In the genomic region with DNA sequence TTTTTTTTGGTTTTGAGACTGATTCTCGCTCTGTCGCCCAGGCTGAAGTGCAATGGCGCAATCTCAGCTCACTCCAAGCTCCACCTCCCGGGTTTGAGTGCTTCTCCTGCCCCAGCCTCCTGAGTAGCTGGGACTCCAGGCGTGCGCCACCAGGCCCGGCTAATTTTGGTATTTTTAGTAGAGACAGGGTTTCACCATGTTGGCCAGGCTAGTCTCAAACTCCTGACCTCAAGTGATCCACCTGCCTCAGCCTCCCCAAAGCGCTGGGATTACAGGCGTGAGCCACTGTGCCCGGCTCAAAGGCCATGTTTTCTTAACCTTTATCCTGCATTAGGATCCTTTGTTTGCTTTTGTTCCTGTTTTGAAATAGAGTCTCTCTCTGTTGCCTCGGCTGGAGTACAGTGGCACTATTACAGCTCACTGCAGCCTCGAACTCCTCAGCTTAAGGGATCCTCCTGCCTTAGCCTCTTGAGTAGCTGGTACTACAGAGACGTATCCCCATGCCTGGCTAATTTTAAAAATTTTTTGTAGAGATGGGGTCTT, we compare ENCODE assay signal across 16 cellular contexts. TPM values are rescaled to one million over a fixed set of nuclear protein-coding genes. Genes with fewer than 3 reads are reported as not detected.
DNase-seq lines count a peak whose midpoint lies in the region; ATAC-seq, FAIRE-seq and TF ChIP-seq lines count a peak whose summit lies in the region.
"Had no signal": no experiment of that assay in that cellular context is flagged by ENCODE, and none has a peak within 500 bp of the region (broad histone marks: within the 10 kb centered on the region; RNA-seq: fewer than 3 reads in every experiment).

No MANE protein-coding gene starts in this region.

- peaks cover 23% of the 10 kb centered on the region for H3K4me1 Mint-ChIP-seq in activated naive CD8-positive, alpha-beta T cell treated with anti-CD3 and anti-CD28 coated beads, Interleukin-2, amount 10 ng/mL, durations not matched to agents 7 days and 5 days
- peaks cover 24% of the 10 kb centered on the region for H3K4me1 Mint-ChIP-seq in activated naive CD8-positive, alpha-beta T cell treated with anti-CD3 and anti-CD28 coated beads, Interleukin-2, amount 50 U/mL, for 24 hours

- H3K9me3 ChIP-seq in keratinocyte (ENCODE audit: control insufficient read depth, low read depth, low read length) (no peaks in the 10 kb centered on the region), right lobe of liver (no peaks in the 10 kb centered on the region), heart left ventricle (no peaks in the 10 kb centered on the region)
- H3K9me3 ChIP-seq: BLaER1 treated with 17β-estradiol and CSF1 and Interleukin-3, amounts not matched to agents 10 nM and 100 nM; HAP-1 had no signal

- H3K9me3 Mint-ChIP-seq in activated naive CD8-positive, alpha-beta T cell treated with anti-CD3 and anti-CD28 coated beads, Interleukin-2, amount 10 ng/mL, durations not matched to agents 7 days and 5 days: no peaks in the 10 kb centered on the region
- H3K9me3 Mint-ChIP-seq in activated naive CD8-positive, alpha-beta T cell treated with anti-CD3 and anti-CD28 coated beads, Interleukin-2, amount 50 U/mL, for 24 hours: no peaks in the 10 kb centered on the region
- H3K9me3 Mint-ChIP-seq: CD4-positive, CD25-positive, alpha-beta regulatory T cell; HFFc6 had no signal

- H4K20me1 ChIP-seq in keratinocyte (ENCODE audit: control insufficient read depth, extremely low read depth, insufficient read depth, low read length): peaks cover 6% of the 10 kb centered on the region

- H3K27ac ChIP-seq in keratinocyte (ENCODE audit: control insufficient read depth, insufficient read depth, low read length) (peak overlapping the region; percentile 57), right lobe of liver (peak overlapping the region in 2 of 3 donors; percentile 48 to 85), heart left ventricle (no peak overlapping the region)

- ATAC-seq in activated naive CD8-positive, alpha-beta T cell treated with anti-CD3 and anti-CD28 coated beads, Interleukin-2, amount 10 ng/mL, durations not matched to agents 7 days and 5 days (ENCODE audit: low read depth): no peak
- no peak for ATAC-seq in activated naive CD8-positive, alpha-beta T cell treated with anti-CD3 and anti-CD28 coated beads, Interleukin-2, amount 50 U/mL, for 24 hours
- ATAC-seq in right lobe of liver: peak; percentile 83 to 95 (median 92)
- ATAC-seq in HG03039 (IDR thresholded peaks at IDR 0.05; ENCODE audit: unreplicated experiment): no peak
- ATAC-seq in heart left ventricle: no peak

- dilution Hi-C loops in keratinocyte (cut with MboI; ENCODE audit: extremely low pct_ligation_motif_present, low sequenced_read_pairs): no loop called here

- peaks cover 19% of the 10 kb centered on the region for H3K4me1 ChIP-seq in keratinocyte (ENCODE audit: control insufficient read depth, extremely low read depth, insufficient read depth, low read length)
- H3K4me1 ChIP-seq in right lobe of liver: peaks cover 0 to 15% (median 3%) of the 10 kb centered on the region in 4 donors
- peaks cover 0 to 29% (median 8%) of the 10 kb centered on the region in 12 donors for H3K4me1 ChIP-seq in heart left ventricle
- H3K4me1 ChIP-seq: HAP-1 had no signal

- no peak overlapping the region for H3K4me3 Mint-ChIP-seq in activated naive CD8-positive, alpha-beta T cell treated with anti-CD3 and anti-CD28 coated beads, Interleukin-2, amount 10 ng/mL, durations not matched to agents 7 days and 5 days
- H3K4me3 Mint-ChIP-seq in activated naive CD8-positive, alpha-beta T cell treated with anti-CD3 and anti-CD28 coated beads, Interleukin-2, amount 50 U/mL, for 24 hours: no peak overlapping the region
- H3K4me3 Mint-ChIP-seq: CD4-positive, CD25-positive, alpha-beta regulatory T cell; HFFc6 had no signal

- POLR2A ChIA-PET in activated naive CD8-positive, alpha-beta T cell treated with anti-CD3 and anti-CD28 coated beads, Interleukin-2, amount 10 ng/mL, durations not matched to agents 7 days and 5 days (lab: Charles Lee): no interaction called here

- H3K4me2 ChIP-seq in keratinocyte (ENCODE audit: control insufficient read depth, extremely low read depth, insufficient read depth, low read depth, low read length): no peak overlapping the region
- H3K4me2 ChIP-seq: BLaER1 treated with 17β-estradiol and CSF1 and Interleukin-3, amounts not matched to agents 10 nM and 100 nM had no signal

- no peaks in the 10 kb centered on the region for H3K79me2 ChIP-seq in keratinocyte (ENCODE audit: control insufficient read depth, insufficient read depth, low read length)

- intact Hi-C loops in right lobe of liver (cut with DNase I): no loop called here
- intact Hi-C loops in heart left ventricle (cut with DNase I): no loop called here

- H3K27ac Mint-ChIP-seq in activated naive CD8-positive, alpha-beta T cell treated with anti-CD3 and anti-CD28 coated beads, Interleukin-2, amount 10 ng/mL, durations not matched to agents 7 days and 5 days: peak overlapping the region; percentile 60
- H3K27ac Mint-ChIP-seq in activated naive CD8-positive, alpha-beta T cell treated with anti-CD3 and anti-CD28 coated beads, Interleukin-2, amount 50 U/mL, for 24 hours: no peak overlapping the region
- H3K27ac Mint-ChIP-seq: CD4-positive, CD25-positive, alpha-beta regulatory T cell; HFFc6 had no signal

- 49% methylated on average over 13 of the region's 13 CpGs for WGBS in right lobe of liver (ENCODE audit: insufficient coverage, low coverage, low lambda C conversion rate, missing lambda C conversion rate)
- 95 to 96% (median 96%) methylated on average over 13 of the region's 13 CpGs for WGBS in heart left ventricle, 4 donors

- no peaks in the 10 kb centered on the region for H3K27me3 ChIP-seq in keratinocyte (ENCODE audit: control insufficient read depth, extremely low read depth, insufficient read depth, low read length)
- no peaks in the 10 kb centered on the region for H3K27me3 ChIP-seq in right lobe of liver
- H3K27me3 ChIP-seq in heart left ventricle: no peaks in the 10 kb centered on the region

- DNase-seq in activated naive CD8-positive, alpha-beta T cell treated with anti-CD3 and anti-CD28 coated beads, Interleukin-2, amount 10 ng/mL, durations not matched to agents 7 days and 5 days: no peak
- DNase-seq in activated naive CD8-positive, alpha-beta T cell treated with anti-CD3 and anti-CD28 coated beads, Interleukin-2, amount 50 U/mL, for 24 hours: no peak
- no peak for DNase-seq in keratinocyte (ENCODE audit: low read depth, low spot score)
- peak in 2 of 3 donors; percentile 58 to 70 for DNase-seq in right lobe of liver
- DNase-seq in heart left ventricle: no peak
- no peak for DNase-seq in NCI-H2081 treated with DMSO at 0.1 percent for 48 hours (lab: John Stamatoyannopoulos, UW)
- DNase-seq: 8988T; ACHN; CD4-positive, CD25-positive, alpha-beta regulatory T cell; HFFc6; IMR-90 had no signal

- TF ChIP-seq CTCF in keratinocyte (optimal IDR thresholded peaks at IDR 0.05 in 1 of 3, IDR thresholded peaks at IDR 0.05 in 1 of 3, conservative IDR thresholded peaks at IDR 0.05 in 1 of 3; ENCODE audit: extremely low read depth in 1 of 3, insufficient read depth in 2 of 3, low read length in 3 of 3): no peak
- no peak for TF ChIP-seq CTCF in right lobe of liver (IDR thresholded peaks at IDR 0.05)
- TF ChIP-seq CTCF in heart left ventricle (IDR thresholded peaks at IDR 0.05): no peak

- peaks cover 22% of the 10 kb centered on the region for H3K36me3 Mint-ChIP-seq in activated naive CD8-positive, alpha-beta T cell treated with anti-CD3 and anti-CD28 coated beads, Interleukin-2, amount 10 ng/mL, durations not matched to agents 7 days and 5 days
- H3K36me3 Mint-ChIP-seq in activated naive CD8-positive, alpha-beta T cell treated with anti-CD3 and anti-CD28 coated beads, Interleukin-2, amount 50 U/mL, for 24 hours (ENCODE audit: low read depth): peaks cover 49% of the 10 kb centered on the region

- H2AFZ ChIP-seq in keratinocyte (ENCODE audit: control insufficient read depth, low read length): no peak overlapping the region

- H3K36me3 ChIP-seq in keratinocyte (ENCODE audit: control insufficient read depth in 2 of 2, extremely low read depth in 1 of 2, insufficient read depth in 2 of 2, low read length in 2 of 2) (peaks cover 31 to 68% of the 10 kb centered on the region in 2 experiments), right lobe of liver (peaks cover 0 to 60% (median 6%) of the 10 kb centered on the region in 4 donors), heart left ventricle (peaks cover 0 to 99% (median 89%) of the 10 kb centered on the region in 9 donors)

- TF ChIP-seq POLR2A in right lobe of liver (IDR thresholded peaks at IDR 0.05) (no peak), heart left ventricle (IDR thresholded peaks at IDR 0.05) (no peak)

- H3K4me3 ChIP-seq in keratinocyte (ENCODE audit: control insufficient read depth in 2 of 3, extremely low read depth in 1 of 3, insufficient read depth in 2 of 3, low read depth in 1 of 3, low read length in 3 of 3) (no peak overlapping the region), right lobe of liver (no peak overlapping the region), heart left ventricle (no peak overlapping the region)
- H3K4me3 ChIP-seq: BLaER1 treated with 17β-estradiol and CSF1 and Interleukin-3, amounts not matched to agents 10 nM and 100 nM; HAP-1 had no signal

- H3K27me3 Mint-ChIP-seq in activated naive CD8-positive, alpha-beta T cell treated with anti-CD3 and anti-CD28 coated beads, Interleukin-2, amount 10 ng/mL, durations not matched to agents 7 days and 5 days: no peaks in the 10 kb centered on the region
- H3K27me3 Mint-ChIP-seq in activated naive CD8-positive, alpha-beta T cell treated with anti-CD3 and anti-CD28 coated beads, Interleukin-2, amount 50 U/mL, for 24 hours: no peaks in the 10 kb centered on the region
- H3K27me3 Mint-ChIP-seq: CD4-positive, CD25-positive, alpha-beta regulatory T cell had no signal

- no peaks in the 10 kb centered on the region for H3K9me1 ChIP-seq in keratinocyte (ENCODE audit: control insufficient read depth, extremely low read depth, insufficient read depth, low read length)

- FAIRE-seq in keratinocyte (lab: Jason Lieb, UNC): no peak
- FAIRE-seq: H1, HTR-8/SVneo had no signal

- H3K9ac ChIP-seq in keratinocyte (ENCODE audit: control insufficient read depth, extremely low read depth, insufficient read depth, low read length): no peak overlapping the region
- H3K9ac ChIP-seq: BLaER1 treated with 17β-estradiol and CSF1 and Interleukin-3, amounts not matched to agents 10 nM and 100 nM had no signal

RNA-seq across cellular contexts. Expression of a gene that starts 41.0 kb away (rescaled TPM):
- total RNA-seq in activated naive CD8-positive, alpha-beta T cell treated with anti-CD3 and anti-CD28 coated beads, Interleukin-2, amount 10 ng/mL, durations not matched to agents 7 days and 5 days: 10 to 100 TPM; 54.5 to 55.3 TPM
- 43.0 to 57.8 TPM (median 49.9 TPM) in 3 replicates for polyA plus RNA-seq in keratinocyte
- 67.7 TPM for polyA plus RNA-seq in keratinocyte (2011; ENCODE audit: low read depth)
- 16.7 and 21.3 TPM in 2 replicates for polyA plus RNA-seq in keratinocyte (2011; cell fraction: cytosol; rRNA removed)
- 137 and 162 TPM in 2 replicates for polyA plus RNA-seq in keratinocyte (2011; cell fraction: nucleus; rRNA removed)
- 36.4 and 73.2 TPM in 2 replicates for polyA plus RNA-seq in keratinocyte (2012; ENCODE audit: low replicate concordance)
- polyA minus RNA-seq in keratinocyte: 114 to 172 TPM (median 130 TPM) in 3 replicates
- polyA minus RNA-seq in keratinocyte (2011; cell fraction: cytosol; rRNA and poly(A)+ RNA removed): 45.1 TPM
- 175 and 222 TPM in 2 replicates for polyA minus RNA-seq in keratinocyte (2011; cell fraction: nucleus; rRNA and poly(A)+ RNA removed)
- total RNA-seq in right lobe of liver: 10 to 100 TPM; 11.9 to 31.2 (median 20.0) TPM
- 10 to 100 TPM; 10.2 to 42.7 (median 16.8) TPM for total RNA-seq in heart left ventricle
- 10 to 100 TPM in 1 of 2 donors, 1 to 10 TPM in 1; 7.8 to 38.8 TPM for polyA plus RNA-seq in heart left ventricle

RNA-seq across cellular contexts. Expression of a gene that starts 42.0 kb away (rescaled TPM):
- total RNA-seq in activated naive CD8-positive, alpha-beta T cell treated with anti-CD3 and anti-CD28 coated beads, Interleukin-2, amount 10 ng/mL, durations not matched to agents 7 days and 5 days: 10 to 100 TPM; 55.8 to 58.3 TPM
- polyA plus RNA-seq in keratinocyte: 19.5 to 26.4 TPM (median 25.3 TPM) in 3 replicates
- 20.0 TPM for polyA plus RNA-seq in keratinocyte (2011; ENCODE audit: low read depth)
- polyA plus RNA-seq in keratinocyte (2011; cell fraction: cytosol; rRNA removed): 19.1 and 36.4 TPM in 2 replicates
- 35.9 and 37.7 TPM in 2 replicates for polyA plus RNA-seq in keratinocyte (2011; cell fraction: nucleus; rRNA removed)
- 17.6 and 35.5 TPM in 2 replicates for polyA plus RNA-seq in keratinocyte (2012; ENCODE audit: low replicate concordance)
- 12.1 to 14.2 TPM (median 14.0 TPM) in 3 replicates for polyA minus RNA-seq in keratinocyte
- 10.2 TPM for polyA minus RNA-seq in keratinocyte (2011; cell fraction: cytosol; rRNA and poly(A)+ RNA removed)
- 9.5 and 17.2 TPM in 2 replicates for polyA minus RNA-seq in keratinocyte (2011; cell fraction: nucleus; rRNA and poly(A)+ RNA removed)
- 10 to 100 TPM; 16.8 to 24.5 (median 21.9) TPM for total RNA-seq in right lobe of liver
- total RNA-seq in heart left ventricle: 10 to 100 TPM; 12.2 to 24.2 (median 17.3) TPM
- 10 to 100 TPM; 24.9 to 27.8 TPM for polyA plus RNA-seq in heart left ventricle

Comparison
In these comparisons a context has a peak if more than half of its experiments do, and no peak if none do; other contexts are left out.
1. ATAC-seq: peak in right lobe of liver (4 of 4); none in activated naive CD8-positive, alpha-beta T cell treated with anti-CD3 and anti-CD28 coated beads, Interleukin-2, amount 10 ng/mL, durations not matched to agents 7 days and 5 days (single experiment), activated naive CD8-positive, alpha-beta T cell treated with anti-CD3 and anti-CD28 coated beads, Interleukin-2, amount 50 U/mL, for 24 hours (single experiment), HG03039 (single experiment) and heart left ventricle (0 of 4).
2. DNase-seq: peak in right lobe of liver (2 of 3); none in activated naive CD8-positive, alpha-beta T cell treated with anti-CD3 and anti-CD28 coated beads, Interleukin-2, amount 10 ng/mL, durations not matched to agents 7 days and 5 days (single experiment), activated naive CD8-positive, alpha-beta T cell treated with anti-CD3 and anti-CD28 coated beads, Interleukin-2, amount 50 U/mL, for 24 hours (single experiment), keratinocyte (single experiment), heart left ventricle (0 of 5) and NCI-H2081 treated with DMSO at 0.1 percent for 48 hours (single experiment).
3. H3K27ac ChIP-seq: peak in keratinocyte (single experiment) and right lobe of liver (2 of 3); none in heart left ventricle (0 of 12).